Comparison of ENCODE assay signal across 1 cellular context in genomic region chr17:19897108-19897854, GRCh38.
TF ChIP-seq lines count a peak whose summit lies in the region.

No MANE protein-coding gene starts in this region.

TF ChIP-seq in GM23338, 12 proteins besides CTCF, POLR2A, EP300 and RAD21 (continued from another document):
- TF ChIP-seq ZNF462 (CRISPR knock-in tag; IDR thresholded peaks at IDR 0.05) (no peak), ZNF114 (CRISPR knock-in tag; IDR thresholded peaks at IDR 0.05) (no peak), JUNB (IDR thresholded peaks at IDR 0.05; ENCODE audit: unreplicated experiment) (no peak), CREB1 (CRISPR knock-in tag; IDR thresholded peaks at IDR 0.05; ENCODE audit: low read depth) (no peak), EZH2 (IDR thresholded peaks at IDR 0.05; ENCODE audit: low read depth, unreplicated experiment) (no peak)
- TF ChIP-seq, protein P1, sequence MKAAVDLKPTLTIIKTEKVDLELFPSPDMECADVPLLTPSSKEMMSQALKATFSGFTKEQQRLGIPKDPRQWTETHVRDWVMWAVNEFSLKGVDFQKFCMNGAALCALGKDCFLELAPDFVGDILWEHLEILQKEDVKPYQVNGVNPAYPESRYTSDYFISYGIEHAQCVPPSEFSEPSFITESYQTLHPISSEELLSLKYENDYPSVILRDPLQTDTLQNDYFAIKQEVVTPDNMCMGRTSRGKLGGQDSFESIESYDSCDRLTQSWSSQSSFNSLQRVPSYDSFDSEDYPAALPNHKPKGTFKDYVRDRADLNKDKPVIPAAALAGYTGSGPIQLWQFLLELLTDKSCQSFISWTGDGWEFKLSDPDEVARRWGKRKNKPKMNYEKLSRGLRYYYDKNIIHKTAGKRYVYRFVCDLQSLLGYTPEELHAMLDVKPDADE (IDR thresholded peaks at IDR 0.05): no peak
